Comparison of ENCODE assay signal across 21 cellular contexts in the genomic region with DNA sequence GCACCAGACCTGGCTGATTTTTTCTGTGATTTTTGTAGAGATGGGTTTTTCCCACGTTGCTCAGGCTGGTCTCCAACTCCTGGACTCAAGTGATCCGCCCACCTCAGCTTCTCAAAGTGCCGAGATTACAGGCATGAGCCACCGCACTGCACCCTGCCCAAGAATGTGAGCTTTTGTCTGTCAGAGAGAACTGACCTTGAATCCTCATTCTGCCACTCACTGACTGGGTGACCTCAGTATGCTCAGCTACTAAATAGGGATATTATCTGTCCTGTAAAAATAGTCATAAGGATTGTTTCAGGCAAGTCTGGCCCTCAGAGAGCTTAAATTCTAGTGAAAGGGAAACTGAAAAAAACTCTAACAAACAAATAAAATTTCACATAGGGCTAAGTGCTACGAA. TPM values are rescaled to one million over a fixed set of nuclear protein-coding genes. Genes with fewer than 3 reads are reported as not detected.
DNase-seq lines count a peak whose midpoint lies in the region; ATAC-seq, FAIRE-seq and TF ChIP-seq lines count a peak whose summit lies in the region.
"Had no signal": no experiment of that assay in that cellular context is flagged by ENCODE, and none has a peak within 500 bp of the region (broad histone marks: within the 10 kb centered on the region; RNA-seq: fewer than 3 reads in every experiment).

No MANE protein-coding gene starts in this region.

- H3K4me3 ChIP-seq in adrenal gland (no peak overlapping the region), endodermal cell (ENCODE audit: low read length) (no peak overlapping the region)
- H3K4me3 ChIP-seq: BLaER1, GM23248, Peyer's patch, prostate gland, spleen, upper lobe of right lung had no signal

- TF ChIP-seq CTCF in adrenal gland (IDR thresholded peaks at IDR 0.05) (no peak), endodermal cell (conservative IDR thresholded peaks at IDR 0.05) (no peak)

- FAIRE-seq in GM12892 (lab: Jason Lieb, UNC): no peak

- no peak overlapping the region for H3K9ac ChIP-seq in endodermal cell (ENCODE audit: extremely low read depth, low read length, poor library complexity, severe bottlenecking)
- H3K9ac ChIP-seq: BLaER1, GM23248 had no signal

- CTCF ChIA-PET in activated CD4-positive, alpha-beta T cell treated with anti-CD3 and anti-CD28 coated beads for 36 hours (lab: Charles Lee): interaction anchor here (0.5 to 5.9 kb wide), 9 partner anchors 12 to 277 kb away, joined by 3 to 69 read pairs (median 4); no protein-coding TSS in a partner anchor

- intact Hi-C loops in activated CD4-positive, alpha-beta T cell treated with anti-CD3 and anti-CD28 coated beads for 36 hours (cut with DNase I, micrococcal nuclease): loop anchor here in 1 of 2 experiments (10.0 kb wide), 1 partner anchor 752 kb away; a partner anchor contains a TSS
- intact Hi-C loops in adrenal gland (cut with DNase I): loop anchor here (5.0 kb wide), 2 partner anchors 35 to 65 kb away; no protein-coding TSS in a partner anchor

- H3K36me3 ChIP-seq in adrenal gland (replicated peaks in 1 of 2) (no peaks in the 10 kb centered on the region), endodermal cell (ENCODE audit: control insufficient read depth, insufficient read depth, low read length) (no peaks in the 10 kb centered on the region)
- H3K36me3 ChIP-seq: Peyer's patch, prostate gland, upper lobe of right lung had no signal

- H3K9me3 ChIP-seq in adrenal gland (replicated peaks in 1 of 3): no peaks in the 10 kb centered on the region
- H3K9me3 ChIP-seq in endodermal cell (ENCODE audit: control insufficient read depth, low read length): no peaks in the 10 kb centered on the region
- H3K9me3 ChIP-seq: BLaER1, Peyer's patch, prostate gland, spleen, upper lobe of right lung had no signal

- H3K4me1 ChIP-seq in adrenal gland (replicated peaks in 1 of 2): peaks cover 13 to 44% of the 10 kb centered on the region in 2 donors
- peaks cover 4% of the 10 kb centered on the region for H3K4me1 ChIP-seq in endodermal cell (ENCODE audit: control insufficient read depth, insufficient read depth, low read length)

- TF ChIP-seq POLR2A in adrenal gland (IDR thresholded peaks at IDR 0.05) (no peak), GM12892 (IDR thresholded peaks at IDR 0.05; ENCODE audit: low read depth, low read length) (no peak)

- POLR2A ChIA-PET in activated CD4-positive, alpha-beta T cell treated with anti-CD3 and anti-CD28 coated beads for 36 hours (lab: Charles Lee): no interaction called here

- H3K27ac ChIP-seq in adrenal gland: peak overlapping the region in 3 of 5 donors; percentile 4 to 38 (median 30)
- no peak overlapping the region for H3K27ac ChIP-seq in endodermal cell (ENCODE audit: low read depth, low read length)
- H3K27ac ChIP-seq: 22Rv1, BLaER1, foreskin keratinocyte, GM23248 had no signal

- H3K4me3 Mint-ChIP-seq in activated CD4-positive, alpha-beta T cell treated with anti-CD3 and anti-CD28 coated beads for 36 hours: no peak overlapping the region
- H3K4me3 Mint-ChIP-seq in memory B cell (no peak overlapping the region), endodermal cell (no peak overlapping the region)
- H3K4me3 Mint-ChIP-seq in stimulated activated memory B cell treated with anti-CD40 and anti-IgM and Interleukin-4, amounts not matched to agents 10 μg/mL and 1 μg/mL and 100 μg/mL, for 72 hours: peak overlapping the region; percentile 5

- no peak for ATAC-seq in activated CD4-positive, alpha-beta T cell treated with anti-CD3 and anti-CD28 coated beads for 36 hours
- ATAC-seq in memory B cell (ENCODE audit: low read depth): no peak
- no peak for ATAC-seq in stimulated activated memory B cell treated with anti-CD40 and anti-IgM and Interleukin-4, amounts not matched to agents 10 μg/mL and 1 μg/mL and 100 μg/mL, for 72 hours
- ATAC-seq in HG03280 (IDR thresholded peaks at IDR 0.05; ENCODE audit: unreplicated experiment): no peak
- ATAC-seq: foreskin keratinocyte, SK-N-SH treated with all-trans-retinoic acid at 6 μM for 48 hours, upper lobe of right lung had no signal

- no peaks in the 10 kb centered on the region for H3K27me3 Mint-ChIP-seq in activated CD4-positive, alpha-beta T cell treated with anti-CD3 and anti-CD28 coated beads for 36 hours
- H3K27me3 Mint-ChIP-seq in memory B cell (no peaks in the 10 kb centered on the region), endodermal cell (ENCODE audit: insufficient read depth) (peaks cover 5% of the 10 kb centered on the region)
- H3K27me3 Mint-ChIP-seq in stimulated activated memory B cell treated with anti-CD40 and anti-IgM and Interleukin-4, amounts not matched to agents 10 μg/mL and 1 μg/mL and 100 μg/mL, for 72 hours: no peaks in the 10 kb centered on the region

- H3K27me3 ChIP-seq in adrenal gland: no peaks in the 10 kb centered on the region
- no peaks in the 10 kb centered on the region for H3K27me3 ChIP-seq in endodermal cell (ENCODE audit: control insufficient read depth, insufficient read depth, low read length, poor library complexity, severe bottlenecking)
- H3K27me3 ChIP-seq: BLaER1, foreskin keratinocyte, Peyer's patch, spleen, upper lobe of right lung had no signal

- no peak for DNase-seq in activated CD4-positive, alpha-beta T cell treated with anti-CD3 and anti-CD28 coated beads for 36 hours
- no peak for DNase-seq in activated CD4-positive, alpha-beta T cell treated with anti-CD3 and anti-CD28 coated beads, Interleukin-2, amount 50 U/mL, for 48 hours
- DNase-seq in adrenal gland (peak in 5 of 7 donors; percentile 58 to 75 (median 63)), memory B cell (ENCODE audit: low spot score in 2 of 2) (no peak), endodermal cell (no peak), GM12892 (ENCODE audit: insufficient read length) (no peak)
- DNase-seq: activated CD4-positive, alpha-beta T cell treated with anti-CD3 and anti-CD28 coated beads, Interleukin-2, amount 50 U/mL, for 1 hour; activated T-cell treated with anti-CD3 and anti-CD28 coated beads for 4 hours; foreskin keratinocyte; GM23248; Kasumi-1; NCI-H1105 treated with DMSO at 0.1 percent for 48 hours; spleen; upper lobe of right lung had no signal

- WGBS in adrenal gland, 4 donors: 42 to 56% (median 51%) methylated on average over 5 of the region's 5 CpGs
- WGBS in endodermal cell (ENCODE audit: insufficient coverage in 1 of 2, insufficient read length in 1 of 2), 2 experiments: 78 to 80% methylated on average over 4 to 5 of the region's 5 CpGs

- H3K4me1 Mint-ChIP-seq in activated CD4-positive, alpha-beta T cell treated with anti-CD3 and anti-CD28 coated beads for 36 hours: peaks cover 22% of the 10 kb centered on the region
- H3K4me1 Mint-ChIP-seq in memory B cell (peaks cover 17% of the 10 kb centered on the region), endodermal cell (peaks cover 17% of the 10 kb centered on the region)
- peaks cover 30% of the 10 kb centered on the region for H3K4me1 Mint-ChIP-seq in stimulated activated memory B cell treated with anti-CD40 and anti-IgM and Interleukin-4, amounts not matched to agents 10 μg/mL and 1 μg/mL and 100 μg/mL, for 72 hours

- H3K27ac Mint-ChIP-seq in activated CD4-positive, alpha-beta T cell treated with anti-CD3 and anti-CD28 coated beads for 36 hours: peak overlapping the region; percentile 19
- peak overlapping the region; percentile 99 for H3K27ac Mint-ChIP-seq in memory B cell
- peak overlapping the region; percentile 99 for H3K27ac Mint-ChIP-seq in stimulated activated memory B cell treated with anti-CD40 and anti-IgM and Interleukin-4, amounts not matched to agents 10 μg/mL and 1 μg/mL and 100 μg/mL, for 72 hours
- H3K27ac Mint-ChIP-seq in endodermal cell: no peak overlapping the region

- no peaks in the 10 kb centered on the region for H3K9me3 Mint-ChIP-seq in activated CD4-positive, alpha-beta T cell treated with anti-CD3 and anti-CD28 coated beads for 36 hours (ENCODE audit: low read depth)
- H3K9me3 Mint-ChIP-seq in memory B cell: no peaks in the 10 kb centered on the region
- H3K9me3 Mint-ChIP-seq in stimulated activated memory B cell treated with anti-CD40 and anti-IgM and Interleukin-4, amounts not matched to agents 10 μg/mL and 1 μg/mL and 100 μg/mL, for 72 hours: no peaks in the 10 kb centered on the region
- no peaks in the 10 kb centered on the region for H3K9me3 Mint-ChIP-seq in endodermal cell

- H3K36me3 Mint-ChIP-seq in activated CD4-positive, alpha-beta T cell treated with anti-CD3 and anti-CD28 coated beads for 36 hours (ENCODE audit: low read depth): peaks cover 2% of the 10 kb centered on the region
- H3K36me3 Mint-ChIP-seq in memory B cell (no peaks in the 10 kb centered on the region), endodermal cell (ENCODE audit: low read depth) (no peaks in the 10 kb centered on the region)
- H3K36me3 Mint-ChIP-seq in stimulated activated memory B cell treated with anti-CD40 and anti-IgM and Interleukin-4, amounts not matched to agents 10 μg/mL and 1 μg/mL and 100 μg/mL, for 72 hours: no peaks in the 10 kb centered on the region

RNA-seq across cellular contexts. Expression of a gene that starts 2.1 kb away (rescaled TPM):
- total RNA-seq in activated CD4-positive, alpha-beta T cell treated with anti-CD3 and anti-CD28 coated beads for 36 hours: 10 to 100 TPM; 39.8 to 49.0 TPM
- total RNA-seq in adrenal gland (10 to 100 TPM; 12.9 to 34.5 (median 22.9) TPM), endodermal cell (10 to 100 TPM; 29.3 to 35.2 TPM)
- polyA plus RNA-seq in adrenal gland: 10 to 100 TPM in 2 of 3 donors, 1 to 10 TPM in 1; 6.7 to 24.1 (median 13.0) TPM
- 27.5 TPM for polyA plus RNA-seq in endodermal cell (2013, experiment 1 of 2)
- polyA plus RNA-seq in endodermal cell (2013, experiment 2 of 2): 22.1 TPM
- 20.8 TPM for polyA plus RNA-seq in GM12892 (2012; ENCODE audit: missing spikeins)

RNA-seq across cellular contexts. Expression of a gene that starts 28.7 kb away (rescaled TPM):
- total RNA-seq in activated CD4-positive, alpha-beta T cell treated with anti-CD3 and anti-CD28 coated beads for 36 hours: 10 to 100 TPM; 22.0 to 26.5 TPM
- total RNA-seq in adrenal gland (100 to 1,000 TPM in 1 of 8 donors, 10 to 100 TPM in 7; 25.8 to 156 (median 53.7) TPM), endodermal cell (10 to 100 TPM; 19.9 to 26.6 TPM)
- 10 to 100 TPM; 34.7 to 78.7 (median 38.2) TPM for polyA plus RNA-seq in adrenal gland
- polyA plus RNA-seq in endodermal cell (2013, experiment 1 of 2): 14.3 TPM
- polyA plus RNA-seq in endodermal cell (2013, experiment 2 of 2): 15.7 TPM
- polyA plus RNA-seq in GM12892 (2012; ENCODE audit: missing spikeins): 46.9 TPM

Comparison
In these comparisons a context has a peak if more than half of its experiments do, and no peak if none do; other contexts are left out.
1. DNase-seq: peak in adrenal gland (5 of 7); none in activated CD4-positive, alpha-beta T cell treated with anti-CD3 and anti-CD28 coated beads for 36 hours (single experiment), activated CD4-positive, alpha-beta T cell treated with anti-CD3 and anti-CD28 coated beads, Interleukin-2, amount 50 U/mL, for 48 hours (0 of 2), memory B cell (0 of 2), endodermal cell (single experiment) and GM12892 (single experiment).